1 cellular context compared by ENCODE assay signal in the genomic region with DNA sequence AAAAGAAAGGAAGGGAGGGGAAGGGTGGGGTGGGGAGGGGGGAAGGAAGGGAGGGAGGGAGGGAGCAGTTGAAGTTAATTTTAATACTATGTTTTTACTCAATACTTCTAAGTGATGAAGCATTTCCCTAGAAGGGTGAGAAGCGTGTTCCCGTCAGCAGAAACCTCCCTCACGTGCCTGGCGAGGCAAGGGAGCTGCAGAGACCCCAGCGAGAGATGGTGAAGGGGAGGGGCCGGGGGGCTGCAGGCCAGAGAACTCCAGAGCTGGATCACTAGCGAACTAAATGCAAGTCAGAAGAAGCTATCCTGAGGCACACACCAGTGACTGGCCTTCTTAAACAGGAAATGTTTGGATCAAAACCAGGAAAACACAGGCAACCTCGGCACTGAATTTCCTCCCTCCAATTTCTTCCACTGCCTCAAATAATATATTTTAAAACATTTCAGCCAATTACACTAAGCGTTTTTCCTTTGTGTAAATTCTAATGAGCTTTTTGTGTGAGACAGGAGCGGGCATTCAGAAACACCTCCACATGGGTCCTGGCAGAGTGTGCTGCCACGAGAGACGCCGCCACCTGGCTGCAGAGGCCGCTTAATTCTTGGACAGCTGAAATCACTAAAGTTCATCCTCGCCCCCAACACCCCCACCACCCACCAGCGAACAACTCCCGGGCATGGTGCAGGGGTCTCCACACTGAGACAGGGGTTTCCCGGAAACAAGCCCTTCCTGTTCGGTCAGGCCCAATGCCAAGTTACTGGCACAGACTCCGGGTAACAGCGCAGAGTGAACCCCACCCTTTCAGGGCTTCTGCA.
TF ChIP-seq lines count a peak whose summit lies in the region.

No MANE protein-coding gene starts in this region.

TF ChIP-seq in H1, 55 proteins besides CTCF, POLR2A, EP300 and RAD21:
- no peak for TF ChIP-seq NANOG (IDR thresholded peaks at IDR 0.05; ENCODE audit: insufficient read depth, low read depth, low read length, poor library complexity, severe bottlenecking)
- no peak for TF ChIP-seq BACH1 (IDR thresholded peaks at IDR 0.05; ENCODE audit: low read length)
- TF ChIP-seq TCF12 (IDR thresholded peaks at IDR 0.05; ENCODE audit: low read depth, low read length), result no peak
- no peak for TF ChIP-seq JUND (IDR thresholded peaks at IDR 0.05; ENCODE audit: low read length)
- TF ChIP-seq CBX5 (IDR thresholded peaks at IDR 0.05; ENCODE audit: low read depth, low read length), result no peak
- no peak for TF ChIP-seq CHD7 (IDR thresholded peaks at IDR 0.05; ENCODE audit: insufficient replicate concordance, low read length)
- no peak for TF ChIP-seq RFX5 (IDR thresholded peaks at IDR 0.05; ENCODE audit: borderline replicate concordance, low read depth, low read length)
- no peak for TF ChIP-seq FOSL1 (IDR thresholded peaks at IDR 0.05; ENCODE audit: insufficient read depth, low read depth, low read length)
- TF ChIP-seq YY1 (IDR thresholded peaks at IDR 0.05; ENCODE audit: low read depth, low read length), result no peak
- TF ChIP-seq MAFK (IDR thresholded peaks at IDR 0.05; ENCODE audit: low read depth, low read length), result no peak
- no peak for TF ChIP-seq SUZ12 (IDR thresholded peaks at IDR 0.05; ENCODE audit: low read length)
- no peak for TF ChIP-seq SAP30 (IDR thresholded peaks at IDR 0.05; ENCODE audit: insufficient read depth, insufficient replicate concordance, low read length)
- TF ChIP-seq CHD1 (IDR thresholded peaks at IDR 0.05; ENCODE audit: low read depth, low read length), result no peak
- TF ChIP-seq, protein P1, sequence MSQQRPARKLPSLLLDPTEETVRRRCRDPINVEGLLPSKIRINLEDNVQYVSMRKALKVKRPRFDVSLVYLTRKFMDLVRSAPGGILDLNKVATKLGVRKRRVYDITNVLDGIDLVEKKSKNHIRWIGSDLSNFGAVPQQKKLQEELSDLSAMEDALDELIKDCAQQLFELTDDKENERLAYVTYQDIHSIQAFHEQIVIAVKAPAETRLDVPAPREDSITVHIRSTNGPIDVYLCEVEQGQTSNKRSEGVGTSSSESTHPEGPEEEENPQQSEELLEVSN (IDR thresholded peaks at IDR 0.05), result no peak
- no peak for TF ChIP-seq BCL11A (IDR thresholded peaks at IDR 0.05; ENCODE audit: low read depth in 2 of 2, low read length in 2 of 2)
- no peak for TF ChIP-seq KDM4A (IDR thresholded peaks at IDR 0.05; ENCODE audit: low read depth, low read length, severe bottlenecking)
- TF ChIP-seq EGR1 (IDR thresholded peaks at IDR 0.05; ENCODE audit: borderline replicate concordance, low read depth, low read length), result no peak
- TF ChIP-seq SIRT6 (IDR thresholded peaks at IDR 0.05; ENCODE audit: low read length), result no peak
